Comparison of ENCODE assay signal across 10 cellular contexts in the genomic region with DNA sequence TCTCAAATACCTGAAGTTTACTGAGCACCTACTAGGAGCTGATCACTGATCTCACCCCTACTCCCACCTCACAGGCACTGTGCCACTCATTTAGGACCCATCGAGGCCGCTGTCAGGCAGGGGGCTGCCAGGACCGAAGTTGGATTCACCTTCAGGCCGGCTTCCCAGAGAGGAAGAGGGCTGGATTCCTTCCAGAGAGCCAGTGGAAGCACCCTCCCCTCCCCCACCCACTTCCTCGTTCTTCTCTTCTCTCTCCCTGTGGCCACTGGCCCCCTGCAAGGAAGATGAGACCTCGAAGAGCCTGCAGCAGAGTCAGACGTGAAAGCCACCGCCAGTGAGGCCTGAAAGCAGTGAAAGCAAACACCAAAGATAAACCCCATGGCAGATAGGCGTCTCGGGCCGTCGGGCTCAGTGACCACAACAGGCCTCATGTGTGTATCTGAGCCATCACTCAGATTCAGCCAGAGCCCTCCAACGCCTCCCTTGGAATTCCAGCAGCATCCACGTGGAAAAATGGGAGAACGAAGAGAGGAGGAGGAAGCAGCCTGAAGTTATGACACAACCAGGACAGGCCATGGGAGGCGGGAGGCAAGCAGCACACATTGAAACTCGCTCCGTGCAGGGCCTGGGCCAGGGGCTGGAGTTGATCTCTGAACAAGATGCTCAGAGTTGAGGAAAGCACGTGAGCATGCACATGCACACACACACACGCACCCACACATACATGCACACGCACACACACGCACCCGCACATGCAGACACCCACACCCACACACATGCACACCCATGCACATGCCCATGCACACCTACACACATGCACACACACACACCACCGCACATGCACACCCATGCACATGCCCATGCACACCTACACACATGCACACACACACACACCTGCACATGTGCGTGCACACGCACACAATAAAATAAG. TPM values are rescaled to one million over a fixed set of nuclear protein-coding genes. Genes with fewer than 3 reads are reported as not detected.
DNase-seq lines count a peak whose midpoint lies in the region; ATAC-seq and TF ChIP-seq lines count a peak whose summit lies in the region.
"Had no signal": no experiment of that assay in that cellular context is flagged by ENCODE, and none has a peak within 500 bp of the region (broad histone marks: within the 10 kb centered on the region; RNA-seq: fewer than 3 reads in every experiment).

No MANE protein-coding gene starts in this region.

- DNase-seq in GF-D8 (lab: John Stamatoyannopoulos, UW) (peak; percentile 39), MV-4-11 (lab: John Stamatoyannopoulos, UW) (peak; percentile 59), chondrocyte (ENCODE audit: low spot score) (no peak)
- DNase-seq: activated CD4-positive, alpha-beta T cell treated with anti-CD3 and anti-CD28 coated beads, Interleukin-2, amount 50 U/mL, for 4 hours; NCI-H187 treated with DMSO at 0.1 percent for 48 hours had no signal

- TF ChIP-seq CTCF in brain (conservative IDR thresholded peaks at IDR 0.05) = no peak
- no peak for TF ChIP-seq CTCF in neutrophil (IDR thresholded peaks at IDR 0.05)
- TF ChIP-seq CTCF in chondrocyte (IDR thresholded peaks at IDR 0.05) = no peak

- H3K36me3 ChIP-seq in neutrophil = no peaks in the 10 kb centered on the region

- ATAC-seq in HG03520 (IDR thresholded peaks at IDR 0.05; ENCODE audit: unreplicated experiment) (no peak), HG02763 (IDR thresholded peaks at IDR 0.05; ENCODE audit: unreplicated experiment) (no peak), GM21717 (IDR thresholded peaks at IDR 0.05; ENCODE audit: unreplicated experiment) (no peak)

- peak overlapping the region in 1 of 5 experiments; percentile 28 for H3K4me3 Mint-ChIP-seq in brain
- no peak overlapping the region for H3K4me3 Mint-ChIP-seq in chondrocyte (ENCODE audit: unreplicated experiment)

- H3K27me3 ChIP-seq in neutrophil = no peaks in the 10 kb centered on the region

- H3K27ac Mint-ChIP-seq in brain = peak overlapping the region in 4 of 5 experiments; percentile 20 to 82 (median 70)
- no peak overlapping the region for H3K27ac Mint-ChIP-seq in chondrocyte (ENCODE audit: unreplicated experiment)

- H3K9me3 ChIP-seq in neutrophil = no peaks in the 10 kb centered on the region

- H3K4me1 Mint-ChIP-seq in brain (peaks cover 35% of the 10 kb centered on the region), chondrocyte (ENCODE audit: low read depth) (peaks cover 22% of the 10 kb centered on the region)

- no peaks in the 10 kb centered on the region for H3K36me3 Mint-ChIP-seq in brain
- H3K36me3 Mint-ChIP-seq in chondrocyte (ENCODE audit: low read depth) = no peaks in the 10 kb centered on the region

- peak overlapping the region; percentile 64 to 69 for H3K4me3 ChIP-seq in neutrophil (ENCODE audit: low read depth in 1 of 2, low read length in 1 of 2)

- peak overlapping the region; percentile 98 for H3K27ac ChIP-seq in neutrophil

- H3K9me3 Mint-ChIP-seq in brain (no peaks in the 10 kb centered on the region), chondrocyte (ENCODE audit: low read depth) (no peaks in the 10 kb centered on the region)

- no peaks in the 10 kb centered on the region for H3K27me3 Mint-ChIP-seq in brain
- no peaks in the 10 kb centered on the region for H3K27me3 Mint-ChIP-seq in chondrocyte (ENCODE audit: low read depth)

- H3K4me1 ChIP-seq in neutrophil (ENCODE audit: control insufficient read depth in 1 of 2, insufficient read depth in 1 of 2, low read depth in 1 of 2, low read length in 1 of 2) = peaks cover 98 to 99% of the 10 kb centered on the region in 2 experiments

RNA-seq across cellular contexts. Expression of gene AGTRAP, which starts 6.2 kb away (rescaled TPM):
- polyA plus RNA-seq in brain (ENCODE audit: insufficient read depth, low read depth, low replicate concordance) = 50.0 TPM
- 19.8 to 25.5 TPM (median 23.8 TPM) in 3 replicates for total RNA-seq in chondrocyte

RNA-seq across cellular contexts. Expression of gene C1orf167, which starts 32.2 kb away (rescaled TPM):
- polyA plus RNA-seq in brain (ENCODE audit: insufficient read depth, low read depth, low replicate concordance) = not detected
- total RNA-seq in chondrocyte = 0.36 TPM in 1 of 3 replicates, not detected in the others

RNA-seq across cellular contexts. Expression of gene DRAXIN, which starts 38.3 kb away (rescaled TPM):
- polyA plus RNA-seq in brain (ENCODE audit: insufficient read depth, low read depth, low replicate concordance) = 15.1 TPM
- total RNA-seq in chondrocyte = 0.17 to 0.29 TPM (median 0.18 TPM) in 3 replicates

RNA-seq across cellular contexts. Expression of gene MAD2L2, which starts 48.8 kb away (rescaled TPM):
- polyA plus RNA-seq in brain (ENCODE audit: insufficient read depth, low read depth, low replicate concordance) = 275 TPM
- 31.8 to 33.6 TPM (median 32.1 TPM) in 3 replicates for total RNA-seq in chondrocyte
